Comparison of ENCODE assay signal across 19 cellular contexts in genomic region chr1:228206582-228207351, GRCh38. TPM values are rescaled to one million over a fixed set of nuclear protein-coding genes. Genes with fewer than 3 reads are reported as not detected.
DNase-seq lines count a peak whose midpoint lies in the region; ATAC-seq and TF ChIP-seq lines count a peak whose summit lies in the region.
"Had no signal": no experiment of that assay in that cellular context is flagged by ENCODE, and none has a peak within 500 bp of the region (broad histone marks: within the 10 kb centered on the region; RNA-seq: fewer than 3 reads in every experiment).

No MANE protein-coding gene starts in this region.

- H3K79me2 ChIP-seq in neural progenitor cell (ENCODE audit: low read depth) = no peaks in the 10 kb centered on the region

- H3K36me3 ChIP-seq in neural progenitor cell (no peaks in the 10 kb centered on the region), aorta (ENCODE audit: control insufficient read depth in 1 of 2, insufficient read depth in 2 of 2, low read length in 1 of 2) (no peaks in the 10 kb centered on the region), BE2C (no peaks in the 10 kb centered on the region)
- H3K36me3 ChIP-seq: ascending aorta, colonic mucosa, HAP-1, pancreas had no signal

- peak; percentile 11 for TF ChIP-seq CTCF in foreskin keratinocyte (conservative IDR thresholded peaks at IDR 0.05)
- no peak for TF ChIP-seq CTCF in neural progenitor cell (IDR thresholded peaks at IDR 0.05)
- TF ChIP-seq CTCF in BE2C (IDR thresholded peaks at IDR 0.05; ENCODE audit: low read depth, low read length) = no peak

- no peak overlapping the region for H3K27ac ChIP-seq in foreskin keratinocyte
- H3K27ac ChIP-seq in neural progenitor cell = no peak overlapping the region
- H3K27ac ChIP-seq in aorta (ENCODE audit: low read depth in 1 of 2, low read length in 2 of 2) = no peak overlapping the region
- H3K27ac ChIP-seq: ascending aorta, colonic mucosa, pancreas had no signal

- H3K27ac Mint-ChIP-seq in stimulated activated naive CD8-positive, alpha-beta T cell treated with anti-CD3 and anti-CD28 coated beads, Interleukin-15, amount 100 ng/mL, for 72 hours = no peak overlapping the region
- H3K27ac Mint-ChIP-seq in neural progenitor cell = peak overlapping the region; percentile 89
- H3K27ac Mint-ChIP-seq: activated CD8-positive, alpha-beta T cell treated with anti-CD3 and anti-CD28 coated beads for 36 hours; T-helper 17 cell had no signal

- peaks cover 3% of the 10 kb centered on the region for H3F3A ChIP-seq in neural progenitor cell (ENCODE audit: low read depth)

- WGBS in aorta, 2 donors = 54 to 63% methylated on average over 14 to 16 of the region's 16 CpGs

- intact Hi-C loops in aorta (cut with DNase I) = no loop called here

- no peaks in the 10 kb centered on the region for H3K9me3 Mint-ChIP-seq in stimulated activated naive CD8-positive, alpha-beta T cell treated with anti-CD3 and anti-CD28 coated beads, Interleukin-15, amount 100 ng/mL, for 72 hours
- no peaks in the 10 kb centered on the region for H3K9me3 Mint-ChIP-seq in neural progenitor cell
- H3K9me3 Mint-ChIP-seq: activated CD8-positive, alpha-beta T cell treated with anti-CD3 and anti-CD28 coated beads for 36 hours had no signal

- H3K4me2 ChIP-seq in neural progenitor cell = no peak overlapping the region

- H4K20me1 ChIP-seq in neural progenitor cell (ENCODE audit: low read depth) = no peaks in the 10 kb centered on the region

- peaks cover 5% of the 10 kb centered on the region for H3K4me1 Mint-ChIP-seq in stimulated activated naive CD8-positive, alpha-beta T cell treated with anti-CD3 and anti-CD28 coated beads, Interleukin-15, amount 100 ng/mL, for 72 hours
- peaks cover 19% of the 10 kb centered on the region for H3K4me1 Mint-ChIP-seq in neural progenitor cell
- H3K4me1 Mint-ChIP-seq: T-helper 17 cell had no signal

- H3K9me3 ChIP-seq in neural progenitor cell (ENCODE audit: low read depth) (no peaks in the 10 kb centered on the region), aorta (ENCODE audit: control insufficient read depth, low read length) (no peaks in the 10 kb centered on the region), BE2C (no peaks in the 10 kb centered on the region)
- H3K9me3 ChIP-seq: ascending aorta, colonic mucosa, HAP-1, pancreas had no signal

- DNase-seq in stimulated activated naive CD8-positive, alpha-beta T cell treated with anti-CD3 and anti-CD28 coated beads, Interleukin-15, amount 100 ng/mL, for 72 hours = peak in 1 of 2 donors; percentile 7
- no peak for DNase-seq in stimulated activated naive CD8-positive, alpha-beta T cell treated with anti-CD3 and anti-CD28 coated beads, Interleukin-15, Interleukin-2, amounts not matched to agents 100 U/mL and 50 U/mL, for 24 hours
- DNase-seq in foreskin keratinocyte = no peak
- DNase-seq in neural progenitor cell (ENCODE audit: low spot score) = no peak
- DNase-seq in aorta = peak in 1 of 2 donors; percentile 74
- no peak for DNase-seq in OCI-M1 (lab: John Stamatoyannopoulos, UW)
- DNase-seq in BE2C = no peak
- DNase-seq in COLO668 (lab: John Stamatoyannopoulos, UW; ENCODE audit: unreplicated experiment) = no peak
- DNase-seq: activated CD8-positive, alpha-beta T cell treated with anti-CD3 and anti-CD28 coated beads for 36 hours; activated gamma-delta T cell; colonic mucosa; NCI-H1048; NCI-H2029 treated with DMSO at 0.1 percent for 48 hours; NCI-H510A; SIG-M5; T-helper 17 cell had no signal

- H3K27me3 ChIP-seq in foreskin keratinocyte = peaks cover 43% of the 10 kb centered on the region
- H3K27me3 ChIP-seq in neural progenitor cell = peaks cover 9% of the 10 kb centered on the region
- H3K27me3 ChIP-seq in aorta (ENCODE audit: control insufficient read depth in 1 of 2, insufficient read depth in 2 of 2, low read length in 1 of 2) = no peaks in the 10 kb centered on the region
- H3K27me3 ChIP-seq in BE2C = no peaks in the 10 kb centered on the region
- H3K27me3 ChIP-seq: ascending aorta, colonic mucosa, pancreas had no signal

- peak; percentile 27 for ATAC-seq in stimulated activated naive CD8-positive, alpha-beta T cell treated with anti-CD3 and anti-CD28 coated beads, Interleukin-15, amount 100 ng/mL, for 72 hours
- ATAC-seq in stimulated activated naive CD8-positive, alpha-beta T cell treated with anti-CD3 and anti-CD28 coated beads, Interleukin-15, Interleukin-2, amounts not matched to agents 100 U/mL and 50 U/mL, for 24 hours = no peak
- ATAC-seq in foreskin keratinocyte (peak; percentile 10), aorta (ENCODE audit: low FRiP score) (peak; percentile 30)
- ATAC-seq: activated CD8-positive, alpha-beta T cell treated with anti-CD3 and anti-CD28 coated beads for 36 hours; T-helper 17 cell had no signal

- H3K27me3 Mint-ChIP-seq in stimulated activated naive CD8-positive, alpha-beta T cell treated with anti-CD3 and anti-CD28 coated beads, Interleukin-15, amount 100 ng/mL, for 72 hours = peaks cover 32% of the 10 kb centered on the region
- peaks cover 2% of the 10 kb centered on the region for H3K27me3 Mint-ChIP-seq in neural progenitor cell (ENCODE audit: insufficient read depth, low read depth)
- H3K27me3 Mint-ChIP-seq: T-helper 17 cell had no signal

- H3K4me1 ChIP-seq in foreskin keratinocyte (no peaks in the 10 kb centered on the region), neural progenitor cell (peaks cover 17% of the 10 kb centered on the region), aorta (ENCODE audit: control insufficient read depth in 1 of 2, insufficient read depth in 2 of 2, low read length in 2 of 2) (no peaks in the 10 kb centered on the region), BE2C (no peaks in the 10 kb centered on the region)
- H3K4me1 ChIP-seq: ascending aorta, colonic mucosa, HAP-1, pancreas had no signal

- no peak overlapping the region for H2AFZ ChIP-seq in neural progenitor cell (replicated peaks)

- no peak overlapping the region for H3K4me3 Mint-ChIP-seq in stimulated activated naive CD8-positive, alpha-beta T cell treated with anti-CD3 and anti-CD28 coated beads, Interleukin-15, amount 100 ng/mL, for 72 hours
- H3K4me3 Mint-ChIP-seq in neural progenitor cell = no peak overlapping the region
- H3K4me3 Mint-ChIP-seq: activated CD8-positive, alpha-beta T cell treated with anti-CD3 and anti-CD28 coated beads for 36 hours; T-helper 17 cell had no signal

- H3K4me3 ChIP-seq in neural progenitor cell (no peak overlapping the region), aorta (ENCODE audit: low read length in 2 of 2) (no peak overlapping the region), BE2C (ENCODE audit: low read depth, low read length) (no peak overlapping the region)
- H3K4me3 ChIP-seq: ascending aorta, colonic mucosa, HAP-1, pancreas had no signal

- H3K36me3 Mint-ChIP-seq in neural progenitor cell = no peaks in the 10 kb centered on the region

- H3K9ac ChIP-seq in neural progenitor cell = no peak overlapping the region

RNA-seq across cellular contexts. Expression of gene OBSCN, which starts 1.1 kb away (rescaled TPM):
- 6.4 and 6.6 TPM in 2 replicates for total RNA-seq in foreskin keratinocyte
- polyA plus RNA-seq in foreskin keratinocyte = 3.6 TPM in 2 replicates
- total RNA-seq in neural progenitor cell (ENCODE audit: low replicate concordance) = 5.1 and 14.9 TPM in 2 replicates
- 10 to 100 TPM in 1 of 2 donors, 1 to 10 TPM in 1; 5.9 to 19.3 TPM for total RNA-seq in aorta
- 1 to 10 TPM; 2.0 to 6.9 TPM for polyA plus RNA-seq in aorta
- polyA plus RNA-seq in BE2C (2012; ENCODE audit: insufficient read depth, insufficient read length, low read depth) = 8.8 TPM

RNA-seq across cellular contexts. Expression of gene IBA57, which starts 41.2 kb away (rescaled TPM):
- total RNA-seq in foreskin keratinocyte = 5.1 and 7.4 TPM in 2 replicates
- polyA plus RNA-seq in foreskin keratinocyte = 4.8 and 6.5 TPM in 2 replicates
- total RNA-seq in neural progenitor cell (ENCODE audit: low replicate concordance) = 2.2 and 6.7 TPM in 2 replicates
- total RNA-seq in aorta = 10 to 100 TPM in 1 of 2 donors, 1 to 10 TPM in 1; 7.8 to 11.1 TPM
- 1 to 10 TPM in 1 of 2 donors, under 1 TPM in 1; 0.95 to 1.8 TPM for polyA plus RNA-seq in aorta
- 18.2 TPM for polyA plus RNA-seq in BE2C (2012; ENCODE audit: insufficient read depth, insufficient read length, low read depth)

RNA-seq across cellular contexts. Expression of gene GJC2, which starts 57.0 kb away (rescaled TPM):
- total RNA-seq in foreskin keratinocyte = 0.82 and 1.1 TPM in 2 replicates
- 0.82 and 1.0 TPM in 2 replicates for polyA plus RNA-seq in foreskin keratinocyte
- total RNA-seq in neural progenitor cell (ENCODE audit: low replicate concordance) = 0.25 TPM in 1 of 2 replicates, not detected in the other
- total RNA-seq in aorta = 1 to 10 TPM; 4.3 to 4.5 TPM
- under 1 TPM; 0.50 to 0.87 TPM for polyA plus RNA-seq in aorta
- polyA plus RNA-seq in BE2C (2012; ENCODE audit: insufficient read depth, insufficient read length, low read depth) = 3.7 TPM
